Comparison of ENCODE assay signal across 28 cellular contexts in the genomic region with DNA sequence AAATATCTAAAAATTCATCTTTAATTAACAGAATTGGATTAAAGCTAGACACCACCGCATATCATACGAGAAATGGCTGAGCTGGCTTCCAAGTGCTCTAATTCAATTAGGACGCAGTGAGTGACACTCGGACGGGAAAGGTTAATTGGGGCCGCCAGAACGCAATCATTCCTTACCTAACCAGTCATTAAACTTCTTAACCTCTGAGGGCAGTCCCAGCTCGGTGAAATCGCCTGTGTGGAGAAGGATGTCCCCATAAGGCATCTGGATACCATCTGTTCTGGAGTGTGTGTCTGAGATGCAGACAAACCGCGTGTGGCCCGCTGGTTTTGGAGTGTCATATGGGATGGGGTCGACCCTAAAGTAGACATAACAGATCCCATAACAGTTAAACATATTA. TPM values are rescaled to one million over a fixed set of nuclear protein-coding genes. Genes with fewer than 3 reads are reported as not detected.
"Had no signal": no experiment of that assay in that cellular context is flagged by ENCODE, and none has a peak within 500 bp of the region (broad histone marks: within the 10 kb centered on the region; RNA-seq: fewer than 3 reads in every experiment).

No MANE protein-coding gene starts in this region.

- H3K27me3 Mint-ChIP-seq: activated CD4-positive, alpha-beta T cell treated with anti-CD3 and anti-CD28 coated beads, Interleukin-2, amount 10 ng/mL, durations not matched to agents 24 days and 14 days; activated CD8-positive, alpha-beta memory T cell treated with anti-CD3 and anti-CD28 coated beads, Interleukin-2, amount 10 ng/mL, durations not matched to agents 7 days and 5 days; activated T-cell treated with anti-CD3 and anti-CD28 coated beads, Interleukin-2, amount 50 U/mL, for 24 hours; central memory CD8-positive, alpha-beta T cell had no signal

- H3K4me3 ChIP-seq: MG63 had no signal

- H3K9me3 Mint-ChIP-seq: activated B cell treated with CpG ODN at 0.5 μM for 24 hours; activated CD4-positive, alpha-beta T cell treated with anti-CD3 and anti-CD28 coated beads, Interleukin-2, amount 10 ng/mL, durations not matched to agents 24 days and 14 days; activated naive CD8-positive, alpha-beta T cell treated with anti-CD3 and anti-CD28 coated beads, Interleukin-2, amount 50 U/mL, for 24 hours; activated T-cell treated with anti-CD3 and anti-CD28 coated beads, Interleukin-2, amount 50 U/mL, for 24 hours; activated T-helper 1 cell treated with anti-CD3 and anti-CD28 coated beads, Interleukin-12 subunit alpha, Interleukin-12 subunit beta, Interleukin-2, Interleukin-4 antibody, amounts not matched to agents 30 ng/mL and 10 ng/mL and 1 ng/mL, durations not matched to agents 14 hours and 24 hours and 36 hours; brain; T-helper 1 cell treated with Interleukin-12 subunit alpha and Interleukin-12 subunit beta and Interleukin-4 antibody, amounts not matched to agents 30 μg/mL and 1 μg/mL, for 36 hours had no signal

- H3K36me3 ChIP-seq: MG63 had no signal

- DNase-seq: activated B cell treated with CpG ODN at 0.5 μM for 24 hours; activated CD4-positive, alpha-beta T cell treated with anti-CD3 and anti-CD28 coated beads for 1 hour; activated CD4-positive, alpha-beta T cell treated with anti-CD3 and anti-CD28 coated beads, Interleukin-2, amount 10 ng/mL, durations not matched to agents 24 days and 14 days; activated CD4-positive, alpha-beta T cell treated with anti-CD3 and anti-CD28 coated beads, Interleukin-2, amount 50 U/mL, for 48 hours; activated CD8-positive, alpha-beta memory T cell treated with anti-CD3 and anti-CD28 coated beads, Interleukin-2, amount 10 ng/mL, durations not matched to agents 7 days and 5 days; activated effector memory CD4-positive, alpha-beta T cell treated with anti-CD3 and anti-CD28 coated beads, Interleukin-2, amount 50 U/mL, for 16 hours; activated naive CD4-positive, alpha-beta T cell treated with Interleukin-2 at 50 U/mL for 16 hours; activated naive CD8-positive, alpha-beta T cell treated with anti-CD3 and anti-CD28 coated beads, Interleukin-2, amount 50 U/mL, for 24 hours; activated T-cell treated with anti-CD3 and anti-CD28 coated beads, Interleukin-2, amount 50 U/mL, for 24 hours; amniotic stem cell; MG63; MV-4-11; NCI-H1092 treated with DMSO at 0.1 percent for 48 hours; NCI-H1417 treated with DMSO at 0.1 percent for 48 hours; NCI-H1694; NCI-H2029; NCI-H2107; NCI-H446 treated with DMSO at 0.1 percent for 48 hours; NCI-H526 treated with DMSO at 0.1 percent for 48 hours; OCI-M1; RPMI8226 had no signal

- H3K27ac Mint-ChIP-seq: activated B cell treated with CpG ODN at 0.5 μM for 24 hours; activated CD4-positive, alpha-beta T cell treated with anti-CD3 and anti-CD28 coated beads, Interleukin-2, amount 10 ng/mL, durations not matched to agents 24 days and 14 days; activated CD8-positive, alpha-beta memory T cell treated with anti-CD3 and anti-CD28 coated beads, Interleukin-2, amount 10 ng/mL, durations not matched to agents 7 days and 5 days; activated naive CD4-positive, alpha-beta T cell treated with anti-CD3 and anti-CD28 coated beads, Interleukin-2, amount 50 U/mL, for 72 hours; activated naive CD8-positive, alpha-beta T cell treated with anti-CD3 and anti-CD28 coated beads, Interleukin-2, amount 50 U/mL, for 24 hours; activated T-cell treated with anti-CD3 and anti-CD28 coated beads, Interleukin-2, amount 50 U/mL, for 24 hours; activated T-helper 1 cell treated with anti-CD3 and anti-CD28 coated beads, Interleukin-12 subunit alpha, Interleukin-12 subunit beta, Interleukin-2, Interleukin-4 antibody, amounts not matched to agents 30 ng/mL and 10 ng/mL and 1 ng/mL, durations not matched to agents 14 hours and 24 hours and 36 hours; T-helper 1 cell treated with Interleukin-12 subunit alpha and Interleukin-12 subunit beta and Interleukin-4 antibody, amounts not matched to agents 30 μg/mL and 1 μg/mL, for 36 hours had no signal

- H3K4me3 Mint-ChIP-seq: activated B cell treated with CpG ODN at 0.5 μM for 24 hours; activated CD4-positive, alpha-beta T cell treated with anti-CD3 and anti-CD28 coated beads, Interleukin-2, amount 10 ng/mL, durations not matched to agents 24 days and 14 days; activated CD8-positive, alpha-beta memory T cell treated with anti-CD3 and anti-CD28 coated beads, Interleukin-2, amount 10 ng/mL, durations not matched to agents 7 days and 5 days; activated naive CD8-positive, alpha-beta T cell treated with anti-CD3 and anti-CD28 coated beads, Interleukin-2, amount 50 U/mL, for 24 hours; activated T-cell treated with anti-CD3 and anti-CD28 coated beads, Interleukin-2, amount 50 U/mL, for 24 hours; activated T-helper 1 cell treated with anti-CD3 and anti-CD28 coated beads, Interleukin-12 subunit alpha, Interleukin-12 subunit beta, Interleukin-2, Interleukin-4 antibody, amounts not matched to agents 30 ng/mL and 10 ng/mL and 1 ng/mL, durations not matched to agents 14 hours and 24 hours and 36 hours; brain; central memory CD8-positive, alpha-beta T cell; T-helper 1 cell treated with Interleukin-12 subunit alpha and Interleukin-12 subunit beta and Interleukin-4 antibody, amounts not matched to agents 30 μg/mL and 1 μg/mL, for 36 hours had no signal

- H3K27me3 ChIP-seq: MG63 had no signal

- H3K9me3 ChIP-seq: MG63 had no signal

- ATAC-seq: activated CD8-positive, alpha-beta memory T cell treated with anti-CD3 and anti-CD28 coated beads, Interleukin-2, amount 10 ng/mL, durations not matched to agents 7 days and 5 days; activated naive CD4-positive, alpha-beta T cell treated with anti-CD3 and anti-CD28 coated beads, Interleukin-2, amount 50 U/mL, for 72 hours; activated naive CD8-positive, alpha-beta T cell treated with anti-CD3 and anti-CD28 coated beads, Interleukin-2, amount 50 U/mL, for 24 hours; Panc1; Right ventricle myocardium inferior had no signal

- H3K36me3 Mint-ChIP-seq: activated CD8-positive, alpha-beta memory T cell treated with anti-CD3 and anti-CD28 coated beads, Interleukin-2, amount 10 ng/mL, durations not matched to agents 7 days and 5 days; activated naive CD4-positive, alpha-beta T cell treated with anti-CD3 and anti-CD28 coated beads, Interleukin-2, amount 50 U/mL, for 72 hours had no signal

- H3K4me1 Mint-ChIP-seq: activated B cell treated with CpG ODN at 0.5 μM for 24 hours; activated CD4-positive, alpha-beta T cell treated with anti-CD3 and anti-CD28 coated beads, Interleukin-2, amount 10 ng/mL, durations not matched to agents 24 days and 14 days; activated CD8-positive, alpha-beta memory T cell treated with anti-CD3 and anti-CD28 coated beads, Interleukin-2, amount 10 ng/mL, durations not matched to agents 7 days and 5 days; activated naive CD8-positive, alpha-beta T cell treated with anti-CD3 and anti-CD28 coated beads, Interleukin-2, amount 50 U/mL, for 24 hours; central memory CD8-positive, alpha-beta T cell had no signal

RNA-seq across cellular contexts. Expression of a gene that starts 50.3 kb away (rescaled TPM):
- total RNA-seq: activated CD4-positive, alpha-beta T cell treated with anti-CD3 and anti-CD28 coated beads, Interleukin-2, amount 10 ng/mL, durations not matched to agents 24 days and 14 days; activated CD8-positive, alpha-beta memory T cell treated with anti-CD3 and anti-CD28 coated beads, Interleukin-2, amount 10 ng/mL, durations not matched to agents 7 days and 5 days; activated T-helper 1 cell treated with anti-CD3 and anti-CD28 coated beads, Interleukin-12 subunit alpha, Interleukin-12 subunit beta, Interleukin-2, Interleukin-4 antibody, amounts not matched to agents 30 ng/mL and 10 ng/mL and 1 ng/mL, durations not matched to agents 14 hours and 24 hours and 36 hours had no signal
